In genomic region chr3:133330542-133330941, GRCh38 we compare ENCODE assay signal across 20 cellular contexts.
"Had no signal": no experiment of that assay in that cellular context is flagged by ENCODE, and none has a peak within 500 bp of the region (broad histone marks: within the 10 kb centered on the region; RNA-seq: fewer than 3 reads in every experiment).

No MANE protein-coding gene starts in this region.

- DNase-seq: activated CD4-positive, alpha-beta T cell treated with anti-CD3 and anti-CD28 coated beads, Interleukin-2, amount 10 ng/mL, durations not matched to agents 24 days and 14 days; activated CD4-positive, alpha-beta T cell treated with anti-CD3 and anti-CD28 coated beads, Interleukin-2, amount 50 U/mL, for 48 hours; activated CD4-positive, CD25-positive, alpha-beta regulatory T cell treated with anti-CD3 and anti-CD28 coated beads, Interleukin-2, amount 50 U/mL, for 72 hours; activated CD8-positive, alpha-beta memory T cell treated with anti-CD3 and anti-CD28 coated beads, Interleukin-2, amount 10 ng/mL, durations not matched to agents 7 days and 5 days; activated effector memory CD4-positive, alpha-beta T cell treated with Interleukin-2 at 50 U/mL for 16 hours; activated naive CD4-positive, alpha-beta T cell; activated T-cell treated with anti-CD3 and anti-CD28 coated beads, Interleukin-2, amount 50 U/mL, for 24 hours; aorta; central memory CD4-positive, alpha-beta T cell; MM.1S; NCI-H1436; NK-92 treated with Interleukin-12 subunit alpha and Interleukin-12 subunit beta, amount 100 ng/mL, for 24 hours; RPMI8226 had no signal

- H3K27ac Mint-ChIP-seq: activated CD4-positive, alpha-beta T cell treated with anti-CD3 and anti-CD28 coated beads, Interleukin-2, amount 10 ng/mL, durations not matched to agents 24 days and 14 days; activated CD8-positive, alpha-beta memory T cell treated with anti-CD3 and anti-CD28 coated beads, Interleukin-2, amount 10 ng/mL, durations not matched to agents 7 days and 5 days; activated naive CD4-positive, alpha-beta T cell treated with anti-CD3 and anti-CD28 coated beads, Interleukin-2, amount 50 U/mL, for 24 hours; activated T-cell treated with anti-CD3 and anti-CD28 coated beads, Interleukin-2, amount 50 U/mL, for 24 hours; activated T-helper 1 cell treated with anti-CD3 and anti-CD28 coated beads, Interleukin-12 subunit alpha, Interleukin-12 subunit beta, Interleukin-2, Interleukin-4 antibody, amounts not matched to agents 30 ng/mL and 10 ng/mL and 1 ng/mL, durations not matched to agents 14 hours and 24 hours and 36 hours; T-helper 1 cell treated with Interleukin-12 subunit alpha and Interleukin-12 subunit beta and Interleukin-4 antibody, amounts not matched to agents 30 μg/mL and 1 μg/mL, for 36 hours; WTC11 had no signal

- H3K36me3 Mint-ChIP-seq: activated CD8-positive, alpha-beta memory T cell treated with anti-CD3 and anti-CD28 coated beads, Interleukin-2, amount 10 ng/mL, durations not matched to agents 7 days and 5 days; activated naive CD4-positive, alpha-beta T cell treated with anti-CD3 and anti-CD28 coated beads, Interleukin-2, amount 50 U/mL, for 24 hours; WTC11 had no signal

- H3K27me3 Mint-ChIP-seq: activated CD8-positive, alpha-beta memory T cell treated with anti-CD3 and anti-CD28 coated beads, Interleukin-2, amount 10 ng/mL, durations not matched to agents 7 days and 5 days; activated T-cell treated with anti-CD3 and anti-CD28 coated beads, Interleukin-2, amount 50 U/mL, for 24 hours had no signal

- H3K4me1 Mint-ChIP-seq: activated CD4-positive, alpha-beta T cell treated with anti-CD3 and anti-CD28 coated beads, Interleukin-2, amount 10 ng/mL, durations not matched to agents 24 days and 14 days; activated CD8-positive, alpha-beta memory T cell treated with anti-CD3 and anti-CD28 coated beads, Interleukin-2, amount 10 ng/mL, durations not matched to agents 7 days and 5 days; activated naive CD4-positive, alpha-beta T cell treated with anti-CD3 and anti-CD28 coated beads, Interleukin-2, amount 50 U/mL, for 24 hours had no signal

- H3K4me3 ChIP-seq: SK-N-MC had no signal

- H3K27ac ChIP-seq: SK-N-MC had no signal

- ATAC-seq: activated CD8-positive, alpha-beta memory T cell treated with anti-CD3 and anti-CD28 coated beads, Interleukin-2, amount 10 ng/mL, durations not matched to agents 7 days and 5 days; Panc1; Right ventricle myocardium inferior had no signal

- H3K4me3 Mint-ChIP-seq: activated CD4-positive, alpha-beta T cell treated with anti-CD3 and anti-CD28 coated beads, Interleukin-2, amount 10 ng/mL, durations not matched to agents 24 days and 14 days; activated CD8-positive, alpha-beta memory T cell treated with anti-CD3 and anti-CD28 coated beads, Interleukin-2, amount 10 ng/mL, durations not matched to agents 7 days and 5 days; activated naive CD4-positive, alpha-beta T cell treated with anti-CD3 and anti-CD28 coated beads, Interleukin-2, amount 50 U/mL, for 24 hours; activated T-cell treated with anti-CD3 and anti-CD28 coated beads, Interleukin-2, amount 50 U/mL, for 24 hours; activated T-helper 1 cell treated with anti-CD3 and anti-CD28 coated beads, Interleukin-12 subunit alpha, Interleukin-12 subunit beta, Interleukin-2, Interleukin-4 antibody, amounts not matched to agents 30 ng/mL and 10 ng/mL and 1 ng/mL, durations not matched to agents 14 hours and 24 hours and 36 hours; T-helper 1 cell treated with Interleukin-12 subunit alpha and Interleukin-12 subunit beta and Interleukin-4 antibody, amounts not matched to agents 30 μg/mL and 1 μg/mL, for 36 hours; WTC11 had no signal

- H3K9me3 Mint-ChIP-seq: activated CD4-positive, alpha-beta T cell treated with anti-CD3 and anti-CD28 coated beads, Interleukin-2, amount 10 ng/mL, durations not matched to agents 24 days and 14 days; activated naive CD4-positive, alpha-beta T cell treated with anti-CD3 and anti-CD28 coated beads, Interleukin-2, amount 50 U/mL, for 24 hours; activated T-cell treated with anti-CD3 and anti-CD28 coated beads, Interleukin-2, amount 50 U/mL, for 24 hours; activated T-helper 1 cell treated with anti-CD3 and anti-CD28 coated beads, Interleukin-12 subunit alpha, Interleukin-12 subunit beta, Interleukin-2, Interleukin-4 antibody, amounts not matched to agents 30 ng/mL and 10 ng/mL and 1 ng/mL, durations not matched to agents 14 hours and 24 hours and 36 hours; T-helper 1 cell treated with Interleukin-12 subunit alpha and Interleukin-12 subunit beta and Interleukin-4 antibody, amounts not matched to agents 30 μg/mL and 1 μg/mL, for 36 hours; WTC11 had no signal
